Comparison of ENCODE assay signal across 5 cellular contexts in genomic region chr3:186702451-186702850, GRCh38. TPM values are rescaled to one million over a fixed set of nuclear protein-coding genes. Genes with fewer than 3 reads are reported as not detected.
"Had no signal": no experiment of that assay in that cellular context is flagged by ENCODE, and none has a peak within 500 bp of the region (broad histone marks: within the 10 kb centered on the region; RNA-seq: fewer than 3 reads in every experiment).

No MANE protein-coding gene starts in this region.

RNA-seq across cellular contexts. Expression of gene KNG1, which starts 14.7 kb away (rescaled TPM):
- total RNA-seq: HT-29, HT1080, IMR-90 had no signal
- polyA plus RNA-seq: IgD-negative memory B cell, IMR-90, K562 had no signal

RNA-seq across cellular contexts. Expression of gene HRG, which starts 36.6 kb away (rescaled TPM):
- total RNA-seq: HT-29, IMR-90, K562 had no signal
- polyA plus RNA-seq: IgD-negative memory B cell, IMR-90, K562 had no signal
